Comparison of ENCODE assay signal across 31 cellular contexts in the genomic region with DNA sequence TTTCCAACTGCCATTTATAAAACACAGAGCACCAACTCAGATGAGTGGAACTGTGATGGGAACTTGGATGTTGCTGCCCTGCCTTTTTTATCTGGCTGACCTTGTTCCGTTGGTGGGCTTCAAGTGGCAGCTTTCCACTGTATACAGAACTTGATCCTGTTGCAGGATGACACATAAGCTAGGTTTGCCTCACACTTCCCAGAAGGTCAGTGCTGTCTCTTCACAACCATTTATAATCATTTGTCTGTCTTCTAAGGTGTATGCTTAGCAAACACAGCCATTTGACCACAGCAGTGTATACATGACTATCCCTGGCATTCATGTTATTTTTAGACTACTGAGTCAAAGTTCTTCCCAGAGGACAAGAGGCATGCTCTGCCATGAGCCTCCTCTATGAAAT. TPM values are rescaled to one million over a fixed set of nuclear protein-coding genes. Genes with fewer than 3 reads are reported as not detected.
"Had no signal": no experiment of that assay in that cellular context is flagged by ENCODE, and none has a peak within 500 bp of the region (broad histone marks: within the 10 kb centered on the region; RNA-seq: fewer than 3 reads in every experiment).

No MANE protein-coding gene starts in this region.

- H3K9me3 ChIP-seq: ascending aorta had no signal

- H3K4me3 ChIP-seq: ascending aorta had no signal

- DNase-seq: activated CD4-positive, alpha-beta memory T cell treated with anti-CD3 and anti-CD28 coated beads, Interleukin-2, amount 10 ng/mL, durations not matched to agents 7 days and 5 days; activated CD4-positive, alpha-beta T cell treated with anti-CD3 and anti-CD28 coated beads for 1 hour; activated CD4-positive, alpha-beta T cell treated with anti-CD3 and anti-CD28 coated beads for 36 hours; activated CD4-positive, alpha-beta T cell treated with anti-CD3 and anti-CD28 coated beads for 48 hours; activated CD4-positive, alpha-beta T cell treated with anti-CD3 and anti-CD28 coated beads, Interleukin-2, amount 10 ng/mL, durations not matched to agents 7 days and 5 days; activated CD4-positive, alpha-beta T cell treated with anti-CD3 and anti-CD28 coated beads, Interleukin-2, amount 50 U/mL, for 48 hours; activated CD4-positive, CD25-positive, alpha-beta regulatory T cell; activated CD8-positive, alpha-beta memory T cell treated with anti-CD3 and anti-CD28 coated beads for 24 hours; activated CD8-positive, alpha-beta memory T cell treated with anti-CD3 and anti-CD28 coated beads, Interleukin-2, amount 10 ng/mL, durations not matched to agents 7 days and 5 days; activated CD8-positive, alpha-beta memory T cell treated with anti-CD3 and anti-CD28 coated beads, Interleukin-2, amount 50 U/mL, for 48 hours; activated CD8-positive, alpha-beta T cell treated with anti-CD3 and anti-CD28 coated beads, Interleukin-2, amount 10 ng/mL, durations not matched to agents 7 days and 5 days; activated effector memory CD4-positive, alpha-beta T cell treated with Interleukin-2 at 50 U/mL for 16 hours; activated gamma-delta T cell; activated naive CD4-positive, alpha-beta T cell treated with anti-CD3 and anti-CD28 coated beads, Interleukin-2, amount 10 ng/mL, durations not matched to agents 7 days and 5 days; activated naive CD4-positive, alpha-beta T cell treated with Interleukin-2 at 50 U/mL for 16 hours; activated naive CD8-positive, alpha-beta T cell treated with anti-CD3 and anti-CD28 coated beads, Interleukin-2, amount 10 ng/mL, durations not matched to agents 7 days and 5 days; activated naive CD8-positive, alpha-beta T cell treated with anti-CD3 and anti-CD28 coated beads, Interleukin-2, amount 50 U/mL, for 24 hours; activated T-cell treated with anti-CD3 and anti-CD28 coated beads, Interleukin-2, amount 50 U/mL, for 24 hours; activated T-cell treated with anti-CD3 and anti-CD28 coated beads, Interleukin-2, amount 50 U/mL, for 48 hours; amygdala; anterior cingulate cortex; central memory CD4-positive, alpha-beta T cell; T-helper 1 cell; T-helper 2 cell; T-helper 9 cell; WERI-Rb-1 had no signal

- ATAC-seq: activated CD4-positive, alpha-beta T cell treated with anti-CD3 and anti-CD28 coated beads for 36 hours; activated CD4-positive, CD25-positive, alpha-beta regulatory T cell treated with anti-CD3 and anti-CD28 coated beads, Interleukin-2, amount 50 U/mL, for 24 hours; activated CD8-positive, alpha-beta memory T cell treated with anti-CD3 and anti-CD28 coated beads, Interleukin-2, amount 10 ng/mL, durations not matched to agents 7 days and 5 days; activated CD8-positive, alpha-beta T cell treated with anti-CD3 and anti-CD28 coated beads, Interleukin-2, amount 10 ng/mL, durations not matched to agents 7 days and 5 days; activated naive CD8-positive, alpha-beta T cell treated with anti-CD3 and anti-CD28 coated beads, Interleukin-2, amount 50 U/mL, for 24 hours; WTC11 had no signal

- H3K4me1 ChIP-seq: ascending aorta had no signal

- H3K27ac ChIP-seq: ascending aorta, WERI-Rb-1 had no signal

- H3K27me3 ChIP-seq: ascending aorta had no signal

- H3K36me3 ChIP-seq: ascending aorta, WERI-Rb-1 had no signal

RNA-seq across cellular contexts. Expression of a gene that starts 20.3 kb away (rescaled TPM):
- total RNA-seq: activated CD4-positive, alpha-beta memory T cell treated with anti-CD3 and anti-CD28 coated beads, Interleukin-2, amount 10 ng/mL, durations not matched to agents 7 days and 5 days; activated CD4-positive, alpha-beta T cell treated with anti-CD3 and anti-CD28 coated beads for 36 hours; activated CD4-positive, alpha-beta T cell treated with anti-CD3 and anti-CD28 coated beads, Interleukin-2, amount 10 ng/mL, durations not matched to agents 7 days and 5 days; activated CD8-positive, alpha-beta memory T cell treated with anti-CD3 and anti-CD28 coated beads, Interleukin-2, amount 10 ng/mL, durations not matched to agents 7 days and 5 days; activated CD8-positive, alpha-beta T cell treated with anti-CD3 and anti-CD28 coated beads, Interleukin-2, amount 10 ng/mL, durations not matched to agents 7 days and 5 days; activated naive CD8-positive, alpha-beta T cell treated with anti-CD3 and anti-CD28 coated beads, Interleukin-2, amount 10 ng/mL, durations not matched to agents 7 days and 5 days; activated T-helper 2 cell treated with anti-CD3 and anti-CD28 coated beads, Interferon-gamma antibody, Interleukin-2, Interleukin-4, amounts not matched to agents 10 μg/mL and 5 μg/mL and 100 μg/mL, durations not matched to agents 14 hours and 24 hours and 36 hours; ascending aorta; cardiac septum had no signal
